In the genomic region with DNA sequence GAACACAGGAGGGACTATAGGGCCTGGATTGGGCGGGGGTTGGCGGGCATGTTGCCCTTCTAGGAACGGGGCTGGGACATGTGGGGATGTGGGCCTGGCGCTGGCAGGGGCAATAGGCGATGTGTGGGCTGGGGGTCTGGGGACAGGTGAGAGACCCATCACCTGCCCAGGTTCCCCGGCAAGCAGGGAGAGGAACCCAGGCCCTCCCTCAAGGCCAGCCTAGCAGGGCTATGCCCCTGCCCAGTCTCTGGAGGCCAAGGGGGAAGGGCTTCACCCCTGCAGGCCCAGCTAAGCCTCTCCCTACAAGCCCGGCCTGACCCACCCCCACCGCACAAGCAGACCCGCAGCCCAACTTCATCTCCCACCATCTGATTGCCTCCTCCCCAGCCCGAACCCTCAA, we compare ENCODE assay signal across 20 cellular contexts.
"Had no signal": no experiment of that assay in that cellular context is flagged by ENCODE, and none has a peak within 500 bp of the region (broad histone marks: within the 10 kb centered on the region; RNA-seq: fewer than 3 reads in every experiment).

No MANE protein-coding gene starts in this region.

- H3K4me2 ChIP-seq: hepatocyte, smooth muscle cell had no signal

- H3K27me3 ChIP-seq: ovary, thyroid gland had no signal

- H3K36me3 ChIP-seq: esophagus squamous epithelium, gastroesophageal sphincter, ovary, suprapubic skin, thyroid gland had no signal

- H3K9me3 Mint-ChIP-seq: dendritic cell treated with granulocyte-macrophage colony-stimulating factor and Interleukin-4, amounts not matched to agents 40 ng/mL and 50 ng/mL, for 4 days; nephron; type B pancreatic cell had no signal

- H3K27ac Mint-ChIP-seq: dendritic cell treated with granulocyte-macrophage colony-stimulating factor and Interleukin-4, amounts not matched to agents 40 ng/mL and 50 ng/mL, for 4 days; nephron; progenitor cell of endocrine pancreas; type B pancreatic cell had no signal

- H3K27ac ChIP-seq: gastroesophageal sphincter, hepatocyte, ovary, suprapubic skin, thyroid gland had no signal

- H3K4me3 Mint-ChIP-seq: dendritic cell treated with granulocyte-macrophage colony-stimulating factor and Interleukin-4, amounts not matched to agents 40 ng/mL and 50 ng/mL, for 4 days; nephron; type B pancreatic cell had no signal

- H3K4me3 ChIP-seq: esophagus squamous epithelium, gastroesophageal sphincter, hepatocyte, lung, ovary, smooth muscle cell, suprapubic skin, thyroid gland had no signal

- H3K79me2 ChIP-seq: hepatocyte had no signal

- H3K36me3 Mint-ChIP-seq: type B pancreatic cell had no signal

- DNase-seq: esophagus squamous epithelium; foreskin fibroblast; glutamatergic neuron; left cardiac atrium; left ventricle myocardium superior; mesenchymal stem cell; naive B cell; ovary; stimulated activated CD4-positive, alpha-beta T cell treated with anti-CD3 and anti-CD28 coated beads, Interleukin-2, amount 100 ng/mL, for 48 hours; stimulated activated naive CD8-positive, alpha-beta T cell treated with anti-CD3 and anti-CD28 coated beads, Interleukin-15, Interleukin-2, amounts not matched to agents 100 U/mL and 50 U/mL, for 24 hours; thyroid gland had no signal

- ATAC-seq: gastroesophageal sphincter had no signal
